Comparison of ENCODE assay signal across 8 cellular contexts in genomic region chr10:103396789-103397087, GRCh38. TPM values are rescaled to one million over a fixed set of nuclear protein-coding genes. Genes with fewer than 3 reads are reported as not detected.
DNase-seq lines count a peak whose midpoint lies in the region; ATAC-seq and TF ChIP-seq lines count a peak whose summit lies in the region.

No MANE protein-coding gene starts in this region.

- H3K18ac ChIP-seq in H9 (ENCODE audit: insufficient read length, low read depth, low read length): no peak overlapping the region

- H3K14ac ChIP-seq in H9 (ENCODE audit: insufficient read depth, low read length): peak overlapping the region; percentile 85

- H3K27ac Mint-ChIP-seq in H9 (peak overlapping the region; percentile 62 to 95 (median 90); a peak in 5 of 7 replicates), glutamatergic neuron (ENCODE audit: unreplicated experiment) (peak overlapping the region; percentile 97)

- peaks cover 9% of the 10 kb centered on the region for H3K23me2 ChIP-seq in H9 (ENCODE audit: insufficient read length, low read depth, low read length, poor library complexity, severe bottlenecking)

- H3K27ac ChIP-seq in H9 (ENCODE audit: insufficient read length, low read depth, low read length): no peak overlapping the region
- H3K27ac ChIP-seq in VCaP: peak overlapping the region; percentile 83
- H3K27ac ChIP-seq in skin epidermis: peak overlapping the region in 20 of 21 experiments; percentile 32 to 97 (median 86)

- H3K4me3 Mint-ChIP-seq in H9 (peak overlapping the region; percentile 99), glutamatergic neuron (ENCODE audit: unreplicated experiment) (peak overlapping the region; percentile 96)

- no peak overlapping the region for H2BK20ac ChIP-seq in H9 (ENCODE audit: low read depth, low read length, poor library complexity, severe bottlenecking)

- H3K9me3 ChIP-seq in H9 (ENCODE audit: control insufficient read depth, low read depth, low read length): no peaks in the 10 kb centered on the region

- no peak overlapping the region for H3K23ac ChIP-seq in H9 (ENCODE audit: insufficient read length, low read depth, low read length)

- no peak overlapping the region for H2BK12ac ChIP-seq in H9 (ENCODE audit: insufficient read length, low read depth, low read length)

- no peak overlapping the region for H3T11ph ChIP-seq in H9 (ENCODE audit: low read length)

- H2AFZ ChIP-seq in H9 (ENCODE audit: low read length): no peak overlapping the region

- H3K4me1 Mint-ChIP-seq in H9: peaks cover 15 to 22% of the 10 kb centered on the region in 2 experiments
- peaks cover 15% of the 10 kb centered on the region for H3K4me1 Mint-ChIP-seq in glutamatergic neuron (ENCODE audit: low read depth, unreplicated experiment)

- no peaks in the 10 kb centered on the region for H4K20me1 ChIP-seq in H9 (ENCODE audit: control insufficient read depth, insufficient read depth, insufficient read length)

- no peaks in the 10 kb centered on the region; a peak in 1 of 5 replicates for H3K9me3 Mint-ChIP-seq in H9
- peaks cover 6% of the 10 kb centered on the region for H3K9me3 Mint-ChIP-seq in glutamatergic neuron (ENCODE audit: unreplicated experiment)

- H3K79me2 ChIP-seq in H9 (ENCODE audit: insufficient read depth, low read length): peaks cover 23% of the 10 kb centered on the region; the same call in 1 of the 2 replicates

- H2BK120ac ChIP-seq in H9 (ENCODE audit: low read depth, low read length, poor library complexity, severe bottlenecking): no peak overlapping the region

- H3K27me3 Mint-ChIP-seq in H9 (ENCODE audit: low read depth) (no peaks in the 10 kb centered on the region), glutamatergic neuron (ENCODE audit: unreplicated experiment) (peaks cover 5% of the 10 kb centered on the region)

- H4K5ac ChIP-seq in H9 (ENCODE audit: insufficient read length, low read depth, low read length): no peak overlapping the region

- peaks cover 28 to 82% (median 66%) of the 10 kb centered on the region in 3 experiments for H3K36me3 Mint-ChIP-seq in H9 (ENCODE audit: insufficient read depth in 1 of 3, low read depth in 3 of 3)
- no peaks in the 10 kb centered on the region for H3K36me3 Mint-ChIP-seq in glutamatergic neuron (ENCODE audit: unreplicated experiment)

- no peak overlapping the region for H3K4ac ChIP-seq in H9 (ENCODE audit: low read depth, low read length)

- no peak overlapping the region for H2BK15ac ChIP-seq in H9 (ENCODE audit: low read depth, low read length)

- DNase-seq in H9 (no peak), glutamatergic neuron (no peak), dedifferentiated amniotic fluid mesenchymal stem cell (ENCODE audit: extremely low spot score) (no peak), occipital lobe (lab: John Stamatoyannopoulos, UW) (no peak)
- no peak for DNase-seq in stimulated activated CD8-positive, alpha-beta memory T cell treated with anti-CD3 and anti-CD28 coated beads, Interleukin-4, amount 100 ng/mL, for 48 hours

- no peaks in the 10 kb centered on the region; the same call in 1 of the 2 replicates for H3K4me1 ChIP-seq in H9 (ENCODE audit: insufficient read depth, low read length)

- peak overlapping the region; percentile 92 for H3K9ac ChIP-seq in H9 (ENCODE audit: extremely low read depth, insufficient read length, low read length)

- TF ChIP-seq CTCF in H9 (conservative IDR thresholded peaks at IDR 0.05) (no peak), VCaP (conservative IDR thresholded peaks at IDR 0.05) (no peak), glutamatergic neuron (IDR thresholded peaks at IDR 0.05; ENCODE audit: partially characterized antibody, unreplicated experiment) (no peak)

- peak overlapping the region; percentile 63 to 98 (median 86) for H3K4me3 ChIP-seq in skin epidermis

- H2BK5ac ChIP-seq in H9 (ENCODE audit: insufficient read length, low read length): no peak overlapping the region

- H3K27me3 ChIP-seq in H9 (ENCODE audit: insufficient read depth, low read length): no peaks in the 10 kb centered on the region

- no peak overlapping the region for H2AK5ac ChIP-seq in H9 (ENCODE audit: insufficient read length, low read length)

- H4K8ac ChIP-seq in H9 (replicated peaks; ENCODE audit: insufficient read length, low read depth, low read length): no peak overlapping the region

- peak overlapping the region; percentile 77 for H3K4me2 ChIP-seq in H9 (ENCODE audit: insufficient read depth, insufficient read length, low read length)

- no peak for ATAC-seq in HG03342 (IDR thresholded peaks at IDR 0.05; ENCODE audit: unreplicated experiment)

- no CpG with 5 or more reads among the region's 8 CpGs for WGBS in H9 (ENCODE audit: extremely low coverage, insufficient read length, low lambda C conversion rate)

- H3K79me1 ChIP-seq in H9 (ENCODE audit: insufficient read depth, low read depth, low read length, poor library complexity, severe bottlenecking): peaks cover 8% of the 10 kb centered on the region

- H4K91ac ChIP-seq in H9 (ENCODE audit: insufficient read length, low read depth, low read length): no peak overlapping the region

- H3K56ac ChIP-seq in H9 (ENCODE audit: insufficient read length, low read depth, low read length): no peak overlapping the region

RNA-seq across cellular contexts. Expression of gene PDCD11, which starts 0.3 kb away (rescaled TPM):
- 86.3 and 99.5 TPM in 2 replicates for total RNA-seq in H9 (2021)
- 73.2 TPM for total RNA-seq in glutamatergic neuron (ENCODE audit: unreplicated experiment)
- total RNA-seq in occipital lobe: 24.3 TPM

RNA-seq across cellular contexts. Expression of gene ATP5MK, which starts 0.5 kb away (rescaled TPM):
- total RNA-seq in H9 (2021) (335 and 338 TPM in 2 replicates), glutamatergic neuron (ENCODE audit: unreplicated experiment) (330 TPM), occipital lobe (121 TPM)

RNA-seq across cellular contexts. Expression of gene TAF5, which starts 29.0 kb away (rescaled TPM):
- 8.3 and 8.5 TPM in 2 replicates for total RNA-seq in H9 (2021)
- 6.9 TPM for total RNA-seq in glutamatergic neuron (ENCODE audit: unreplicated experiment)
- total RNA-seq in occipital lobe: 13.1 TPM

RNA-seq across cellular contexts. Expression of gene PCGF6, which starts 45.8 kb away (rescaled TPM):
- 23.5 and 24.4 TPM in 2 replicates for total RNA-seq in H9 (2021)
- total RNA-seq in glutamatergic neuron (ENCODE audit: unreplicated experiment): 7.4 TPM
- 12.5 TPM for total RNA-seq in occipital lobe

RNA-seq across cellular contexts. Expression of gene CALHM2, which starts 55.4 kb away (rescaled TPM):
- not detected in 2 replicates for total RNA-seq in H9 (2021)
- 0.44 TPM for total RNA-seq in glutamatergic neuron (ENCODE audit: unreplicated experiment)
- 3.1 TPM for total RNA-seq in occipital lobe
